ENCODE assay signal across 8 cellular contexts in the genomic region with DNA sequence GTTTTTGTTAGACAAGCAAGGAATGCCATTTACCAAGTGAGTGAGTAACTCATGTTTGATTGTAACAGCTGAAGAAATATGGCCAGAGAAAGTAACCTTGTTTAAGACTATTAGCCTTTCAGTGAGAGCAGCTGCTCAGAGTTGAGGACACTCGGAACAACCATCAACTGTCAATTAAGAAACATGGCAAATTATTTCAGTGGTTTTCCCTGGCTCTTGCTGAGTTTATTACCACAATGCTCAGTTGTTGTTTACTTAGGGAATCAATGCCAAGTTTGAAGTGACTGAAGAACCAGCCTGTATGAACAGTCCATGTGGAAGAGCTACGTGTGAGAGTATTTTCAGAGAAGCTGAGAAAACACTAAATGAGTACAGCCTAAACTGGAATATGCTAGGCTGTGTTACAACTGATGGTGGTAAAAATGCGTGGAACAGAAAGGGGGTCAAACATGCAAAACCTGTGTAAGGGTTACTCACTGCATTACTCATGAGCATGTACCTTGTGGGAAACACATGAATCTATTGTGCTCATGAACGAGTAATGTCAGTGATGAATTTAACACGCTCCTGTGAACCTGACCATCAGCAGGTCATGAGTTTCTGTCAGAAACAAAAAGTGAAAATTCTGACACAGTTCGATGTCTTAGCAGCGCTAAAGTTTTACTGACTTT. TPM values are rescaled to one million over a fixed set of nuclear protein-coding genes. Genes with fewer than 3 reads are reported as not detected.
DNase-seq lines count a peak whose midpoint lies in the region; ATAC-seq and TF ChIP-seq lines count a peak whose summit lies in the region.

No MANE protein-coding gene starts in this region.

- TF ChIP-seq CTCF in GM20000 (IDR thresholded peaks at IDR 0.05; ENCODE audit: extremely low read depth, missing control alignments) (no peak), left lung (IDR thresholded peaks at IDR 0.05) (no peak)

- H3K4me3 ChIP-seq in GM08714 (ENCODE audit: low read length) (peak overlapping the region; percentile 36), adipocyte (ENCODE audit: low read length) (no peak overlapping the region), left lung (no peak overlapping the region)

- H3K4me1 ChIP-seq in adipocyte (ENCODE audit: control insufficient read depth, insufficient read depth, low read length): peaks cover 60% of the 10 kb centered on the region
- H3K4me1 ChIP-seq in left lung: peaks cover 28 to 91% of the 10 kb centered on the region in 2 donors

- ATAC-seq in HG03469 (IDR thresholded peaks at IDR 0.05; ENCODE audit: unreplicated experiment) (peak; percentile 70), left lung (peak; percentile 69)

- H3K27me3 ChIP-seq in adipocyte (replicated peaks; ENCODE audit: control insufficient read depth, insufficient read depth, low read length): no peaks in the 10 kb centered on the region
- no peaks in the 10 kb centered on the region for H3K27me3 ChIP-seq in left lung

- peak overlapping the region in 1 of 2 donors; percentile 16 for H3K27ac ChIP-seq in left lung

- intact Hi-C loops in left lung (cut with DNase I): no loop called here

- no peaks in the 10 kb centered on the region for H3K36me3 ChIP-seq in adipocyte (ENCODE audit: control insufficient read depth, insufficient read depth, low read length, severe bottlenecking)
- no peaks in the 10 kb centered on the region for H3K36me3 ChIP-seq in left lung

- no peak overlapping the region for H3K9ac ChIP-seq in adipocyte (ENCODE audit: low read length)

- peak; percentile 70 for DNase-seq in GM20000 (ENCODE audit: low spot score)
- DNase-seq in adipocyte (ENCODE audit: low read depth): peak; percentile 69
- DNase-seq in left lung: no peak
- DNase-seq in midbrain (lab: John Stamatoyannopoulos, UW): no peak
- no peak for DNase-seq in NCI-H1694 treated with DMSO at 0.1 percent for 48 hours (lab: John Stamatoyannopoulos, UW)
- DNase-seq in NCI-H187 (lab: John Stamatoyannopoulos, UW): no peak

- no peaks in the 10 kb centered on the region for H3K9me3 ChIP-seq in adipocyte (ENCODE audit: control insufficient read depth, low read length)
- no peaks in the 10 kb centered on the region for H3K9me3 ChIP-seq in left lung

RNA-seq across cellular contexts. Expression of a gene that starts 33.7 kb away (rescaled TPM):
- total RNA-seq in left lung: 10 to 100 TPM; 41.5 to 55.0 TPM

Comparison
In these comparisons a context has a peak if more than half of its experiments do, and no peak if none do; other contexts are left out.
1. DNase-seq: peak in GM20000 (single experiment) and adipocyte (single experiment); none in left lung (0 of 2), midbrain (single experiment), NCI-H1694 treated with DMSO at 0.1 percent for 48 hours (single experiment) and NCI-H187 (0 of 2).